1 cellular context compared by ENCODE assay signal in genomic region chr6:33208089-33208967, GRCh38.
TF ChIP-seq lines count a peak whose summit lies in the region.

RING1 (plus strand) TSS chr6:33208500; CDS start chr6:33208823, 323 bp downstream.

TF ChIP-seq in SK-N-SH treated with all-trans-retinoic acid at 6 μM for 48 hours, 23 proteins besides CTCF, POLR2A, EP300 and RAD21 (continued from another document):
- TF ChIP-seq PPARA (CRISPR knock-in tag; IDR thresholded peaks at IDR 0.05; ENCODE audit: borderline replicate concordance) (no peak), ARNTL (CRISPR knock-in tag; IDR thresholded peaks at IDR 0.05; ENCODE audit: borderline replicate concordance, low read depth) (no peak), ZNF565 (CRISPR knock-in tag; conservative IDR thresholded peaks at IDR 0.05; ENCODE audit: low read depth) (no peak), ZNF8 (CRISPR knock-in tag; IDR thresholded peaks at IDR 0.05) (no peak), ZC3H10 (CRISPR knock-in tag; IDR thresholded peaks at IDR 0.05) (no peak), ESRRG (CRISPR knock-in tag; IDR thresholded peaks at IDR 0.05) (no peak), CSDC2 (CRISPR knock-in tag; IDR thresholded peaks at IDR 0.05) (no peak), CREB5 (CRISPR knock-in tag; IDR thresholded peaks at IDR 0.05; ENCODE audit: low read depth) (no peak), POU6F1 (CRISPR knock-in tag; IDR thresholded peaks at IDR 0.05; ENCODE audit: borderline replicate concordance, low read depth) (no peak)
TF ChIP-seq in SK-N-SH treated with all-trans-retinoic acid at 6 μM for 48 hours: peak in this region for 3.
